8 cellular contexts compared by ENCODE assay signal in the genomic region with DNA sequence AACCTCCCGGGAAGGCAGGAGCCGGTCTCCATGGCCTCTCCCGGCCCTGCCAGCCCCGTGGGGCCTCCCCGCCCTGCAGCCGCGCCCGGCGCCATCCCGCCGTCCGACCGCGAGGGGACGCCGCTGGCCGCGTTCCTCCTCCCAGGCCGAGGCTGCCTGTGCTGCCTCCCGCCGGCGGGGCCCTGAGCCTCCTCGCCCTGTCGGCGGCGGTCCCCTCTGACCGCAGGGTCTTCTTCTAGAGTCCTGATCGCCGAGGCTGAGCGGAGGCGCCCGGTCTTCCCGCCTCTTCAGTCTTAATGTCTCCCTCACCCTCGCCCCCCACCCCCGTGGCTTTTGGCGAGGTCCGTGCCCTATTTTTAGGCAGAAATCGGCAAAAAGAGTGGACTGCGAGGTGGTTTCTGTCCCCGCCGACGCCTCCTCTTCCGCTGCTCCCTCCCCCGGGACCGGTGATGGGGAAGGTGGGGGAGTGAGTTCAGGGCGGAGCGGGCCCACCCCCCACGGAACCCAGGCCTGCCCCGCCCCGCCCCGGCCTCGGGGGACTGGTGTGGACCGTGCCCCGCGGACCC. TPM values are rescaled to one million over a fixed set of nuclear protein-coding genes. Genes with fewer than 3 reads are reported as not detected.
A peak's percentile ranks its signal among the peaks of the same experiment; 100 is the strongest.
DNase-seq lines count a peak whose midpoint lies in the region; ATAC-seq and TF ChIP-seq lines count a peak whose summit lies in the region.

No MANE protein-coding gene starts in this region.

- H2AFZ ChIP-seq in trophoblast cell (ENCODE audit: insufficient read depth, low read length, poor library complexity), result peak overlapping the region; percentile 12

- no CpG with 5 or more reads among the region's 55 CpGs for WGBS in trophoblast cell (ENCODE audit: extremely low coverage, insufficient coverage, insufficient read length)

- peak overlapping the region; percentile 42 for H3K4me2 ChIP-seq in trophoblast cell (ENCODE audit: low read length)

- no peak overlapping the region for H3K4ac ChIP-seq in trophoblast cell (ENCODE audit: low read depth, low read length)

- H3K4me3 ChIP-seq in trophoblast cell (ENCODE audit: low read depth, low read length), result no peak overlapping the region

- no peak overlapping the region for H2AK5ac ChIP-seq in trophoblast cell (ENCODE audit: low read length)

- DNase-seq in AG09319 (ENCODE audit: extremely low read depth, low read depth) (no peak), GM19238 (ENCODE audit: insufficient read length, low spot score) (peak; percentile 87), NCI-H2107 treated with DMSO at 0.1 percent for 48 hours (lab: John Stamatoyannopoulos, UW; ENCODE audit: unreplicated experiment) (peak; percentile 8), fibroblast of the conjunctiva (ENCODE audit: low read depth) (peak; percentile 44), trophoblast cell (peak; percentile 19 to 62)
- DNase-seq in activated T-cell treated with anti-CD3 and anti-CD28 coated beads, Interleukin-2, amount 50 U/mL, for 48 hours, result peak; percentile 73 to 81

- H3K79me1 ChIP-seq in trophoblast cell (ENCODE audit: low read length), result peaks cover 2% of the 10 kb centered on the region

- H3K23ac ChIP-seq in trophoblast cell (ENCODE audit: low read length), result no peak overlapping the region

- no peak overlapping the region for H4K12ac ChIP-seq in trophoblast cell (ENCODE audit: low read depth, low read length)

- H4K8ac ChIP-seq in trophoblast cell (ENCODE audit: low read depth, low read length), result peak overlapping the region; percentile 44

- no peak overlapping the region for H3K9ac ChIP-seq in trophoblast cell (ENCODE audit: low read length)

- H4K91ac ChIP-seq in trophoblast cell (ENCODE audit: low read depth, low read length), result peak overlapping the region; percentile 13

- H3K27me3 ChIP-seq in trophoblast cell (ENCODE audit: insufficient read depth, low read length), result peaks cover 29% of the 10 kb centered on the region

- no peak for ATAC-seq in HG03378 (IDR thresholded peaks at IDR 0.05; ENCODE audit: unreplicated experiment)
- no peak for ATAC-seq in GM21786 (IDR thresholded peaks at IDR 0.05; ENCODE audit: unreplicated experiment)

- H2BK12ac ChIP-seq in trophoblast cell (ENCODE audit: low read length), result no peak overlapping the region

- H3K4me1 ChIP-seq in trophoblast cell (ENCODE audit: control insufficient read depth in 1 of 2, insufficient read depth in 2 of 2, low read length in 2 of 2), result peaks cover 14 to 19% of the 10 kb centered on the region in 2 experiments

- H2BK5ac ChIP-seq in trophoblast cell (ENCODE audit: low read depth, low read length, poor library complexity), result peak overlapping the region; percentile 16

- H2BK120ac ChIP-seq in trophoblast cell (ENCODE audit: insufficient read depth, low read length, poor library complexity), result peak overlapping the region; percentile 1

- peak; percentile 47 for TF ChIP-seq CTCF in AG09319 (IDR thresholded peaks at IDR 0.05; ENCODE audit: low read depth, low read length)

- H3K9me3 ChIP-seq in trophoblast cell (ENCODE audit: insufficient read depth, low read depth, low read length), result peaks cover 17% of the 10 kb centered on the region

- H3K18ac ChIP-seq in trophoblast cell (ENCODE audit: low read length), result no peak overlapping the region

- no peak overlapping the region for H3K14ac ChIP-seq in trophoblast cell (ENCODE audit: low read length)

- peak overlapping the region; percentile 58 for H3K27ac ChIP-seq in trophoblast cell (ENCODE audit: low read depth, low read length)

- no peaks in the 10 kb centered on the region for H3K79me2 ChIP-seq in trophoblast cell (ENCODE audit: control insufficient read depth, insufficient read depth, low read length, poor library complexity)

- H3K36me3 ChIP-seq in trophoblast cell (ENCODE audit: control insufficient read depth in 1 of 2, insufficient read depth in 2 of 2, low read length in 2 of 2), result no peaks in the 10 kb centered on the region

RNA-seq across cellular contexts. Expression of gene CPNE7, which starts 0.8 kb away (rescaled TPM):
- 0.23 and 0.37 TPM in 2 replicates for polyA plus RNA-seq in trophoblast cell (2013)

RNA-seq across cellular contexts. Expression of gene RPL13, which starts 14.3 kb away (rescaled TPM):
- 2,265 and 2,343 TPM in 2 replicates for polyA plus RNA-seq in trophoblast cell (2013)

RNA-seq across cellular contexts. Expression of gene DPEP1, which starts 38.7 kb away (rescaled TPM):
- 0.04 TPM in 1 of 2 replicates, not detected in the other for polyA plus RNA-seq in trophoblast cell (2013)
